Comparison of ENCODE assay signal across 1 cellular context in the genomic region with DNA sequence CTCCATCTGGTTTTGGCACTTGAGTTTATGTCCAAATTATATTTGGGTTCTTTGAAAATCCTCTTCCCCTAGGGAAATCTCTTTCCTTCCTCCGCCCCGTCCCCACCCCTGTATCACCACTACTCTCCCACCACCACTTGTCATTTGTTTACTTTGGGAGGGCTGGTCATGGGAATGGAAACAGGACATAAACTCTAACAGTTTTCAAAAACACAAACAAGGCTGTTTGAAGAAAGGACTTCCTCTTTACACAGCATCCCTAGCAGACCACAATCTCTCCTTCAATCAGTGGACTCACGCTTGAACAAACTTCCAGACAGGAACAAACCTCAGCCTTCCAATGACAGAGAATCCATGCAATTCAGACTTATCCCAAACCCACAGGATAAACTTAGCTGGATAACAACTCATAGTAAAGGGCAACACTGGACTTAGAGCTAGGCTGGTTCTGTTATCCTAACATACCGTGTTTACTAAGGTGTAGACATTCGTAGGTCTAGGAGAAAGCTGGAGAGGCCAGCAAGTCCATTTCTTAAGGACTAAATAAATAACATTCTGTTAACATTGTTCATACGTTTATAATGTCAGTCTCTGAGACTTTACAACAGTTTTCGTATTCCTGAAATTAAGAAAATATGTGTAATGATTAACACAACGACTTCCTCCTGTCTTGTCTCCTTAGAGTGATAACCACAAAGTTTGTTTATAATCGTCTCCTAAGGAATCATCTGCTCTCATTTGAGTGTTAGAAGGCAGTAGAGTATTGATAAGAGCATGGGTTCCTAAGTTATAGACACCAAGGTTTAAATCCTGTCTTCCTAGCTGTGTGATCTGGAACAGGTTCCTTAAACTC.
TF ChIP-seq lines count a peak whose summit lies in the region.

No MANE protein-coding gene starts in this region.

TF ChIP-seq in HepG2, 621 proteins besides CTCF, POLR2A, EP300 and RAD21 (continued from another document and continues in another):
- TF ChIP-seq, protein P1, sequence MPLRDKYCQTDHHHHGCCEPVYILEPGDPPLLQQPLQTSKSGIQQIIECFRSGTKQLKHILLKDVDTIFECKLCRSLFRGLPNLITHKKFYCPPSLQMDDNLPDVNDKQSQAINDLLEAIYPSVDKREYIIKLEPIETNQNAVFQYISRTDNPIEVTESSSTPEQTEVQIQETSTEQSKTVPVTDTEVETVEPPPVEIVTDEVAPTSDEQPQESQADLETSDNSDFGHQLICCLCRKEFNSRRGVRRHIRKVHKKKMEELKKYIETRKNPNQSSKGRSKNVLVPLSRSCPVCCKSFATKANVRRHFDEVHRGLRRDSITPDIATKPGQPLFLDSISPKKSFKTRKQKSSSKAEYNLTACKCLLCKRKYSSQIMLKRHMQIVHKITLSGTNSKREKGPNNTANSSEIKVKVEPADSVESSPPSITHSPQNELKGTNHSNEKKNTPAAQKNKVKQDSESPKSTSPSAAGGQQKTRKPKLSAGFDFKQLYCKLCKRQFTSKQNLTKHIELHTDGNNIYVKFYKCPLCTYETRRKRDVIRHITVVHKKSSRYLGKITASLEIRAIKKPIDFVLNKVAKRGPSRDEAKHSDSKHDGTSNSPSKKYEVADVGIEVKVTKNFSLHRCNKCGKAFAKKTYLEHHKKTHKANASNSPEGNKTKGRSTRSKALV (CRISPR knock-in tag; IDR thresholded peaks at IDR 0.05), result peak; percentile 46; the same call in 1 of the 2 replicates
- TF ChIP-seq, protein P2, sequence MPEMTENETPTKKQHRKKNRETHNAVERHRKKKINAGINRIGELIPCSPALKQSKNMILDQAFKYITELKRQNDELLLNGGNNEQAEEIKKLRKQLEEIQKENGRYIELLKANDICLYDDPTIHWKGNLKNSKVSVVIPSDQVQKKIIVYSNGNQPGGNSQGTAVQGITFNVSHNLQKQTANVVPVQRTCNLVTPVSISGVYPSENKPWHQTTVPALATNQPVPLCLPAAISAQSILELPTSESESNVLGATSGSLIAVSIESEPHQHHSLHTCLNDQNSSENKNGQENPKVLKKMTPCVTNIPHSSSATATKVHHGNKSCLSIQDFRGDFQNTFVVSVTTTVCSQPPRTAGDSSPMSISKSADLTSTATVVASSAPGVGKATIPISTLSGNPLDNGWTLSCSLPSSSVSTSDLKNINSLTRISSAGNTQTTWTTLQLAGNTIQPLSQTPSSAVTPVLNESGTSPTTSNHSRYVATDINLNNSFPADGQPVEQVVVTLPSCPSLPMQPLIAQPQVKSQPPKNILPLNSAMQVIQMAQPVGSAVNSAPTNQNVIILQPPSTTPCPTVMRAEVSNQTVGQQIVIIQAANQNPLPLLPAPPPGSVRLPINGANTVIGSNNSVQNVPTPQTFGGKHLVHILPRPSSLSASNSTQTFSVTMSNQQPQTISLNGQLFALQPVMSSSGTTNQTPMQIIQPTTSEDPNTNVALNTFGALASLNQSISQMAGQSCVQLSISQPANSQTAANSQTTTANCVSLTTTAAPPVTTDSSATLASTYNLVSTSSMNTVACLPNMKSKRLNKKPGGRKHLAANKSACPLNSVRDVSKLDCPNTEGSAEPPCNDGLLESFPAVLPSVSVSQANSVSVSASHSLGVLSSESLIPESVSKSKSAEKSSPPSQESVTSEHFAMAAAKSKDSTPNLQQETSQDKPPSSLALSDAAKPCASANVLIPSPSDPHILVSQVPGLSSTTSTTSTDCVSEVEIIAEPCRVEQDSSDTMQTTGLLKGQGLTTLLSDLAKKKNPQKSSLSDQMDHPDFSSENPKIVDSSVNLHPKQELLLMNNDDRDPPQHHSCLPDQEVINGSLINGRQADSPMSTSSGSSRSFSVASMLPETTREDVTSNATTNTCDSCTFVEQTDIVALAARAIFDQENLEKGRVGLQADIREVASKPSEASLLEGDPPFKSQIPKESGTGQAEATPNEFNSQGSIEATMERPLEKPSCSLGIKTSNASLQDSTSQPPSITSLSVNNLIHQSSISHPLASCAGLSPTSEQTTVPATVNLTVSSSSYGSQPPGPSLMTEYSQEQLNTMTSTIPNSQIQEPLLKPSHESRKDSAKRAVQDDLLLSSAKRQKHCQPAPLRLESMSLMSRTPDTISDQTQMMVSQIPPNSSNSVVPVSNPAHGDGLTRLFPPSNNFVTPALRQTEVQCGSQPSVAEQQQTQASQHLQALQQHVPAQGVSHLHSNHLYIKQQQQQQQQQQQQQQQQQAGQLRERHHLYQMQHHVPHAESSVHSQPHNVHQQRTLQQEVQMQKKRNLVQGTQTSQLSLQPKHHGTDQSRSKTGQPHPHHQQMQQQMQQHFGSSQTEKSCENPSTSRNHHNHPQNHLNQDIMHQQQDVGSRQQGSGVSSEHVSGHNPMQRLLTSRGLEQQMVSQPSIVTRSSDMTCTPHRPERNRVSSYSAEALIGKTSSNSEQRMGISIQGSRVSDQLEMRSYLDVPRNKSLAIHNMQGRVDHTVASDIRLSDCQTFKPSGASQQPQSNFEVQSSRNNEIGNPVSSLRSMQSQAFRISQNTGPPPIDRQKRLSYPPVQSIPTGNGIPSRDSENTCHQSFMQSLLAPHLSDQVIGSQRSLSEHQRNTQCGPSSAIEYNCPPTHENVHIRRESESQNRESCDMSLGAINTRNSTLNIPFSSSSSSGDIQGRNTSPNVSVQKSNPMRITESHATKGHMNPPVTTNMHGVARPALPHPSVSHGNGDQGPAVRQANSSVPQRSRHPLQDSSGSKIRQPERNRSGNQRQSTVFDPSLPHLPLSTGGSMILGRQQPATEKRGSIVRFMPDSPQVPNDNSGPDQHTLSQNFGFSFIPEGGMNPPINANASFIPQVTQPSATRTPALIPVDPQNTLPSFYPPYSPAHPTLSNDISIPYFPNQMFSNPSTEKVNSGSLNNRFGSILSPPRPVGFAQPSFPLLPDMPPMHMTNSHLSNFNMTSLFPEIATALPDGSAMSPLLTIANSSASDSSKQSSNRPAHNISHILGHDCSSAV (CRISPR knock-in tag; IDR thresholded peaks at IDR 0.05; ENCODE audit: borderline replicate concordance), result 0 out of 2 replicates have a peak, but pooled peaks have one; percentile 77
- TF ChIP-seq, protein P3, sequence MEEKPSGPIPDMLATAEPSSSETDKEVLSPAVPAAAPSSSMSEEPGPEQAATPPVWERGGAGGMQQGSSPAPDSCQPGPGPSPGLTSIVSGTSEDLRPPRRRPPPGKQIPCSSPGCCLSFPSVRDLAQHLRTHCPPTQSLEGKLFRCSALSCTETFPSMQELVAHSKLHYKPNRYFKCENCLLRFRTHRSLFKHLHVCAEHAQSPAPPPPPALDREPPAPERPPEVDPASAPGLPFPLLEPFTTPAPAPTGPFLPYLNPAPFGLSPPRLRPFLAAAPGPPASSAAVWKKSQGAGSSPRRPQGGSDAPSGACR (CRISPR knock-in tag; IDR thresholded peaks at IDR 0.05), result no peak
- TF ChIP-seq, protein P4, sequence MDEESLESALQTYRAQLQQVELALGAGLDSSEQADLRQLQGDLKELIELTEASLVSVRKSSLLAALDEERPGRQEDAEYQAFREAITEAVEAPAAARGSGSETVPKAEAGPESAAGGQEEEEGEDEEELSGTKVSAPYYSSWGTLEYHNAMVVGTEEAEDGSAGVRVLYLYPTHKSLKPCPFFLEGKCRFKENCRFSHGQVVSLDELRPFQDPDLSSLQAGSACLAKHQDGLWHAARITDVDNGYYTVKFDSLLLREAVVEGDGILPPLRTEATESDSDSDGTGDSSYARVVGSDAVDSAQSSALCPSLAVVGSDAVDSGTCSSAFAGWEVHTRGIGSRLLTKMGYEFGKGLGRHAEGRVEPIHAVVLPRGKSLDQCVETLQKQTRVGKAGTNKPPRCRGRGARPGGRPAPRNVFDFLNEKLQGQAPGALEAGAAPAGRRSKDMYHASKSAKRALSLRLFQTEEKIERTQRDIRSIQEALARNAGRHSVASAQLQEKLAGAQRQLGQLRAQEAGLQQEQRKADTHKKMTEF (CRISPR knock-in tag; IDR thresholded peaks at IDR 0.05), result peak; percentile 93
- TF ChIP-seq ZNF572 (CRISPR knock-in tag; IDR thresholded peaks at IDR 0.05) (no peak), HNF4A (CRISPR knock-in tag; IDR thresholded peaks at IDR 0.05) (peak; percentile 85), ZNF256 (CRISPR knock-in tag; conservative IDR thresholded peaks at IDR 0.05) (no peak), ZNF605 (CRISPR knock-in tag; IDR thresholded peaks at IDR 0.05) (peak; percentile 81; the same call in 1 of the 2 replicates), ZMAT3 (CRISPR knock-in tag; conservative IDR thresholded peaks at IDR 0.05) (peak; percentile 76; the same call in 1 of the 2 replicates), ARID2 (CRISPR knock-in tag; IDR thresholded peaks at IDR 0.05; ENCODE audit: borderline replicate concordance) (0 out of 2 replicates have a peak, but pooled peaks have one; percentile 23), SMC3 (IDR thresholded peaks at IDR 0.05; ENCODE audit: low read length) (no peak), NFE2L2 (IDR thresholded peaks at IDR 0.05; ENCODE audit: low read length) (no peak), GABPA (IDR thresholded peaks at IDR 0.05; ENCODE audit: low read depth, low read length) (no peak), GABPA (CRISPR knock-in tag; IDR thresholded peaks at IDR 0.05; ENCODE audit: low read depth) (peak; percentile 79), ATRX (CRISPR knock-in tag; IDR thresholded peaks at IDR 0.05; ENCODE audit: borderline replicate concordance) (no peak)
- TF ChIP-seq, protein P5, sequence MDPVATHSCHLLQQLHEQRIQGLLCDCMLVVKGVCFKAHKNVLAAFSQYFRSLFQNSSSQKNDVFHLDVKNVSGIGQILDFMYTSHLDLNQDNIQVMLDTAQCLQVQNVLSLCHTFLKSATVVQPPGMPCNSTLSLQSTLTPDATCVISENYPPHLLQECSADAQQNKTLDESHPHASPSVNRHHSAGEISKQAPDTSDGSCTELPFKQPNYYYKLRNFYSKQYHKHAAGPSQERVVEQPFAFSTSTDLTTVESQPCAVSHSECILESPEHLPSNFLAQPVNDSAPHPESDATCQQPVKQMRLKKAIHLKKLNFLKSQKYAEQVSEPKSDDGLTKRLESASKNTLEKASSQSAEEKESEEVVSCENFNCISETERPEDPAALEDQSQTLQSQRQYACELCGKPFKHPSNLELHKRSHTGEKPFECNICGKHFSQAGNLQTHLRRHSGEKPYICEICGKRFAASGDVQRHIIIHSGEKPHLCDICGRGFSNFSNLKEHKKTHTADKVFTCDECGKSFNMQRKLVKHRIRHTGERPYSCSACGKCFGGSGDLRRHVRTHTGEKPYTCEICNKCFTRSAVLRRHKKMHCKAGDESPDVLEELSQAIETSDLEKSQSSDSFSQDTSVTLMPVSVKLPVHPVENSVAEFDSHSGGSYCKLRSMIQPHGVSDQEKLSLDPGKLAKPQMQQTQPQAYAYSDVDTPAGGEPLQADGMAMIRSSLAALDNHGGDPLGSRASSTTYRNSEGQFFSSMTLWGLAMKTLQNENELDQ (CRISPR knock-in tag; IDR thresholded peaks at IDR 0.05; ENCODE audit: borderline replicate concordance), result no peak
- TF ChIP-seq, protein P6, sequence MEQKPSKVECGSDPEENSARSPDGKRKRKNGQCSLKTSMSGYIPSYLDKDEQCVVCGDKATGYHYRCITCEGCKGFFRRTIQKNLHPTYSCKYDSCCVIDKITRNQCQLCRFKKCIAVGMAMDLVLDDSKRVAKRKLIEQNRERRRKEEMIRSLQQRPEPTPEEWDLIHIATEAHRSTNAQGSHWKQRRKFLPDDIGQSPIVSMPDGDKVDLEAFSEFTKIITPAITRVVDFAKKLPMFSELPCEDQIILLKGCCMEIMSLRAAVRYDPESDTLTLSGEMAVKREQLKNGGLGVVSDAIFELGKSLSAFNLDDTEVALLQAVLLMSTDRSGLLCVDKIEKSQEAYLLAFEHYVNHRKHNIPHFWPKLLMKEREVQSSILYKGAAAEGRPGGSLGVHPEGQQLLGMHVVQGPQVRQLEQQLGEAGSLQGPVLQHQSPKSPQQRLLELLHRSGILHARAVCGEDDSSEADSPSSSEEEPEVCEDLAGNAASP (CRISPR knock-in tag; IDR thresholded peaks at IDR 0.05; ENCODE audit: borderline replicate concordance), result peak; percentile 55; the same call in 1 of the 2 replicates
- TF ChIP-seq, protein P7, sequence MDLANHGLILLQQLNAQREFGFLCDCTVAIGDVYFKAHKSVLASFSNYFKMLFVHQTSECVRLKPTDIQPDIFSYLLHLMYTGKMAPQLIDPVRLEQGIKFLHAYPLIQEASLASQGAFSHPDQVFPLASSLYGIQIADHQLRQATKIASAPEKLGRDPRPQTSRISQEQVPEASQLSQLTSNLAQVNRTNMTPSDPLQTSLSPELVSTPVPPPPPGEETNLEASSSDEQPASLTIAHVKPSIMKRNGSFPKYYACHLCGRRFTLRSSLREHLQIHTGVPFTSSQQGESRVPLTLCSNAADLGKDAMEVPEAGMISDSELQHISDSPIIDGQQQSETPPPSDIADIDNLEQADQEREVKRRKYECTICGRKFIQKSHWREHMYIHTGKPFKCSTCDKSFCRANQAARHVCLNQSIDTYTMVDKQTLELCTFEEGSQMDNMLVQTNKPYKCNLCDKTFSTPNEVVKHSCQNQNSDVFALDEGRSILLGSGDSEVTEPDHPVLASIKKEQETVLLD (CRISPR knock-in tag; IDR thresholded peaks at IDR 0.05; ENCODE audit: low read depth), result no peak
- TF ChIP-seq, protein P8, sequence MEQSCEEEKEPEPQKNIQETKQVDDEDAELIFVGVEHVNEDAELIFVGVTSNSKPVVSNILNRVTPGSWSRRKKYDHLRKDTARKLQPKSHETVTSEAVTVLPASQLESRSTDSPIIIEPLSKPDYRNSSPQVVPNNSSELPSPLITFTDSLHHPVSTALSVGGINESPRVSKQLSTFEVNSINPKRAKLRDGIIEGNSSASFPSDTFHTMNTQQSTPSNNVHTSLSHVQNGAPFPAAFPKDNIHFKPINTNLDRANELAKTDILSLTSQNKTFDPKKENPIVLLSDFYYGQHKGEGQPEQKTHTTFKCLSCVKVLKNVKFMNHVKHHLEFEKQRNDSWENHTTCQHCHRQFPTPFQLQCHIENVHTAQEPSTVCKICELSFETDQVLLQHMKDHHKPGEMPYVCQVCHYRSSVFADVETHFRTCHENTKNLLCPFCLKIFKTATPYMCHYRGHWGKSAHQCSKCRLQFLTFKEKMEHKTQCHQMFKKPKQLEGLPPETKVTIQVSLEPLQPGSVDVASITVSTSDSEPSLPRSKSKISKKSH (CRISPR knock-in tag; IDR thresholded peaks at IDR 0.05; ENCODE audit: borderline replicate concordance), result no peak
